ENCODE assay signal across 8 cellular contexts in genomic region chr7:122803323-122803722, GRCh38.
DNase-seq lines count a peak whose midpoint lies in the region; ATAC-seq, FAIRE-seq and TF ChIP-seq lines count a peak whose summit lies in the region.

No MANE protein-coding gene starts in this region.

- no peak overlapping the region for H3K27ac ChIP-seq in psoas muscle

- 31 to 39% (median 32%) methylated on average over 2 of the region's 2 CpGs for WGBS in psoas muscle, 3 donors

- no peaks in the 10 kb centered on the region for H3K36me3 ChIP-seq in psoas muscle (ENCODE audit: insufficient read depth in 1 of 2, low read depth in 1 of 2)

- no peaks in the 10 kb centered on the region for H3K9me3 ChIP-seq in psoas muscle

- peak; percentile 56 for DNase-seq in NCI-H748 (lab: John Stamatoyannopoulos, UW; ENCODE audit: unreplicated experiment)
- peak; percentile 66 for DNase-seq in fibroblast of peridontal ligament (ENCODE audit: extremely low read depth)
- DNase-seq in psoas muscle = no peak
- no peak for DNase-seq in DMS153 (lab: John Stamatoyannopoulos, UW)
- no peak for DNase-seq in GM19239 (ENCODE audit: insufficient read length, low spot score)
- DNase-seq in NCI-H2081 treated with DMSO at 0.1 percent for 48 hours (lab: John Stamatoyannopoulos, UW) = no peak
- DNase-seq in GF-D8 (lab: John Stamatoyannopoulos, UW) = no peak

- no peaks in the 10 kb centered on the region for H3K27me3 ChIP-seq in psoas muscle (ENCODE audit: insufficient read depth in 3 of 3, low read length in 2 of 3)

- H3K4me1 ChIP-seq in psoas muscle = no peaks in the 10 kb centered on the region

- ATAC-seq in GM21390 (IDR thresholded peaks at IDR 0.05; ENCODE audit: unreplicated experiment) (peak; percentile 42), psoas muscle (no peak)

- no peak for FAIRE-seq in GM19239 (lab: Jason Lieb, UNC)

- intact Hi-C loops in psoas muscle (cut with DNase I) = loop anchor here in 1 of 2 donors (2.0 kb wide), 1 partner anchor 81 kb away; no protein-coding TSS in a partner anchor

- no peak overlapping the region for H3K4me3 ChIP-seq in psoas muscle

- peak; percentile 17 for TF ChIP-seq CTCF in psoas muscle (IDR thresholded peaks at IDR 0.05)

Comparison
In these comparisons a context has a peak if more than half of its experiments do, and no peak if none do; other contexts are left out.
1. DNase-seq: peak in NCI-H748 (single experiment) and fibroblast of peridontal ligament (single experiment); none in psoas muscle (0 of 2), DMS153 (single experiment), GM19239 (single experiment), NCI-H2081 treated with DMSO at 0.1 percent for 48 hours (single experiment) and GF-D8 (single experiment).